Comparison of ENCODE assay signal across 10 cellular contexts in the genomic region with DNA sequence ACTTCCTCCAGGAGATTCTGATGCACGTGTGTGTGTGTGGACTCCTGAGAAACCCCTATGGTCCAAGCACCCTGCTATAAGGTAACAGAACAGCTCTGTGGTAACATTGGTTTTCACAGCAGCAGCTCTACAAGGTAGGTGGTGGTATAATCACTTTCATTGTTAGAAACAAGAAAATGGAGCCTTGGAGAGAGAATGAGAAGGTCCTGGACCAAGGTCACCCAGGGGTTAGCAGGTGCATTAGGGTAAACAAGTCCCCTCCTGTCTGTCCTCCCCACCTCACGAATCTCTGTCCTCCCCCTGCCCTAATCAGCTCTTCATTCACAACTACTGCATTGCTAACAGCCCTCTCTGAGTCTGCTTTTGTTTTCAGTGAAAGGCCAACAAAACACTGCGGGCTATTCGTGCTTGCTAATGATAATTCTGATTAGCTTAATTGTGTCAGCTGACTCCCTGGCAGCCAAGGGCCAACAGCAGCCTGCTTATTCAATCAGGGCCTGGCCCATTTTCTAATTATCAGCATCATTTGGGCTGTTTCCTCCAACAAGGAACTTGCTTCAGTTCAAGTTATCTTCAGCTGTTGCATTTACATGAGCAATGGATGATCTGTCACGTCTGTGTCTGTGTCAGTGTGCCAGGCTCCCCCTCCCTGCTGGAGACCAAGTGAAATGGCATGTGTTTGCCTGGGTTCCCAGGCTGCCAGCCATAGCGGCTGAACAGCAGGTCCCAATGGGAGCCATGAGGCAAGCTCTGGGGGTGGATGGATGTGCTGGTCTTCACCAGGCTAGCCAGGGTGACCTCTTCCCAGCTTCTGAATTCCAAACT. TPM values are rescaled to one million over a fixed set of nuclear protein-coding genes. Genes with fewer than 3 reads are reported as not detected.
DNase-seq lines count a peak whose midpoint lies in the region; ATAC-seq and TF ChIP-seq lines count a peak whose summit lies in the region.
"Had no signal": no experiment of that assay in that cellular context is flagged by ENCODE, and none has a peak within 500 bp of the region (broad histone marks: within the 10 kb centered on the region; RNA-seq: fewer than 3 reads in every experiment).

No MANE protein-coding gene starts in this region.

- H3K4me3 ChIP-seq in upper lobe of right lung, result no peak overlapping the region

- H3K27me3 ChIP-seq in upper lobe of right lung, result no peaks in the 10 kb centered on the region
- H3K27me3 ChIP-seq: neutrophil had no signal

- peaks cover 32% of the 10 kb centered on the region for H3K4me1 Mint-ChIP-seq in activated T-helper 1 cell treated with anti-CD3 and anti-CD28 coated beads, Interleukin-12 subunit alpha, Interleukin-12 subunit beta, Interleukin-2, Interleukin-4 antibody, amounts not matched to agents 30 ng/mL and 10 ng/mL and 1 ng/mL, durations not matched to agents 14 hours and 24 hours and 36 hours (ENCODE audit: low read depth)

- no peaks in the 10 kb centered on the region for H3K9me3 Mint-ChIP-seq in activated T-helper 1 cell treated with anti-CD3 and anti-CD28 coated beads, Interleukin-12 subunit alpha, Interleukin-12 subunit beta, Interleukin-2, Interleukin-4 antibody, amounts not matched to agents 30 ng/mL and 10 ng/mL and 1 ng/mL, durations not matched to agents 14 hours and 24 hours and 36 hours

- H3K36me3 Mint-ChIP-seq in activated T-helper 1 cell treated with anti-CD3 and anti-CD28 coated beads, Interleukin-12 subunit alpha, Interleukin-12 subunit beta, Interleukin-2, Interleukin-4 antibody, amounts not matched to agents 30 ng/mL and 10 ng/mL and 1 ng/mL, durations not matched to agents 14 hours and 24 hours and 36 hours (ENCODE audit: low read depth), result no peaks in the 10 kb centered on the region

- intact Hi-C loops in upper lobe of right lung (cut with DNase I), result no loop called here
- intact Hi-C loops in activated T-helper 1 cell treated with anti-CD3 and anti-CD28 coated beads, Interleukin-12 subunit alpha, Interleukin-12 subunit beta, Interleukin-2, Interleukin-4 antibody, amounts not matched to agents 30 ng/mL and 10 ng/mL and 1 ng/mL, durations not matched to agents 14 hours and 24 hours and 36 hours (cut with micrococcal nuclease), result no loop called here

- TF ChIP-seq CTCF in GM12873 (IDR thresholded peaks at IDR 0.05; ENCODE audit: insufficient read depth, low read depth, low read length, missing control alignments) (peak; percentile 39), upper lobe of right lung (IDR thresholded peaks at IDR 0.05) (no peak)

- H3K27ac Mint-ChIP-seq in activated T-helper 1 cell treated with anti-CD3 and anti-CD28 coated beads, Interleukin-12 subunit alpha, Interleukin-12 subunit beta, Interleukin-2, Interleukin-4 antibody, amounts not matched to agents 30 ng/mL and 10 ng/mL and 1 ng/mL, durations not matched to agents 14 hours and 24 hours and 36 hours, result no peak overlapping the region
- H3K27ac Mint-ChIP-seq: activated naive CD8-positive, alpha-beta T cell had no signal

- peaks cover 8% of the 10 kb centered on the region for H3K27me3 Mint-ChIP-seq in activated T-helper 1 cell treated with anti-CD3 and anti-CD28 coated beads, Interleukin-12 subunit alpha, Interleukin-12 subunit beta, Interleukin-2, Interleukin-4 antibody, amounts not matched to agents 30 ng/mL and 10 ng/mL and 1 ng/mL, durations not matched to agents 14 hours and 24 hours and 36 hours (ENCODE audit: insufficient read depth)
- H3K27me3 Mint-ChIP-seq: activated naive CD8-positive, alpha-beta T cell had no signal

- no peak overlapping the region for H3K4me3 Mint-ChIP-seq in activated T-helper 1 cell treated with anti-CD3 and anti-CD28 coated beads, Interleukin-12 subunit alpha, Interleukin-12 subunit beta, Interleukin-2, Interleukin-4 antibody, amounts not matched to agents 30 ng/mL and 10 ng/mL and 1 ng/mL, durations not matched to agents 14 hours and 24 hours and 36 hours
- H3K4me3 Mint-ChIP-seq: activated naive CD8-positive, alpha-beta T cell had no signal

- peak overlapping the region; percentile 21 for H3K27ac ChIP-seq in upper lobe of right lung
- H3K27ac ChIP-seq: neutrophil had no signal

- H3K36me3 ChIP-seq in upper lobe of right lung, result no peaks in the 10 kb centered on the region
- H3K36me3 ChIP-seq: neutrophil had no signal

- no peaks in the 10 kb centered on the region for H3K9me3 ChIP-seq in upper lobe of right lung
- H3K9me3 ChIP-seq: neutrophil had no signal

- ATAC-seq in GM21447 (IDR thresholded peaks at IDR 0.05; ENCODE audit: unreplicated experiment) (peak; percentile 74), HG03565 (IDR thresholded peaks at IDR 0.05; ENCODE audit: unreplicated experiment) (peak; percentile 65), upper lobe of right lung (no peak)

- H3K4me1 ChIP-seq in upper lobe of right lung, result peaks cover 15% of the 10 kb centered on the region

- DNase-seq in germinal center (ENCODE audit: low spot score) (peak; percentile 45), upper lobe of right lung (no peak), OCI-M1 (lab: John Stamatoyannopoulos, UW) (no peak), OCI-M2 (lab: John Stamatoyannopoulos, UW; ENCODE audit: unreplicated experiment) (no peak)
- DNase-seq in activated T-helper 1 cell treated with anti-CD3 and anti-CD28 coated beads, Interleukin-12 subunit alpha, Interleukin-12 subunit beta, Interleukin-2, Interleukin-4 antibody, amounts not matched to agents 30 ng/mL and 10 ng/mL and 1 ng/mL, durations not matched to agents 14 hours and 24 hours and 36 hours (ENCODE audit: low spot score), result no peak

RNA-seq across cellular contexts. Expression of gene EQTN, which starts 56.7 kb away (rescaled TPM):
- total RNA-seq in upper lobe of right lung, result not detected
- not detected in 2 replicates for total RNA-seq in activated T-helper 1 cell treated with anti-CD3 and anti-CD28 coated beads, Interleukin-12 subunit alpha, Interleukin-12 subunit beta, Interleukin-2, Interleukin-4 antibody, amounts not matched to agents 30 ng/mL and 10 ng/mL and 1 ng/mL, durations not matched to agents 14 hours and 24 hours and 36 hours
